1 cellular context compared by ENCODE assay signal in the genomic region with DNA sequence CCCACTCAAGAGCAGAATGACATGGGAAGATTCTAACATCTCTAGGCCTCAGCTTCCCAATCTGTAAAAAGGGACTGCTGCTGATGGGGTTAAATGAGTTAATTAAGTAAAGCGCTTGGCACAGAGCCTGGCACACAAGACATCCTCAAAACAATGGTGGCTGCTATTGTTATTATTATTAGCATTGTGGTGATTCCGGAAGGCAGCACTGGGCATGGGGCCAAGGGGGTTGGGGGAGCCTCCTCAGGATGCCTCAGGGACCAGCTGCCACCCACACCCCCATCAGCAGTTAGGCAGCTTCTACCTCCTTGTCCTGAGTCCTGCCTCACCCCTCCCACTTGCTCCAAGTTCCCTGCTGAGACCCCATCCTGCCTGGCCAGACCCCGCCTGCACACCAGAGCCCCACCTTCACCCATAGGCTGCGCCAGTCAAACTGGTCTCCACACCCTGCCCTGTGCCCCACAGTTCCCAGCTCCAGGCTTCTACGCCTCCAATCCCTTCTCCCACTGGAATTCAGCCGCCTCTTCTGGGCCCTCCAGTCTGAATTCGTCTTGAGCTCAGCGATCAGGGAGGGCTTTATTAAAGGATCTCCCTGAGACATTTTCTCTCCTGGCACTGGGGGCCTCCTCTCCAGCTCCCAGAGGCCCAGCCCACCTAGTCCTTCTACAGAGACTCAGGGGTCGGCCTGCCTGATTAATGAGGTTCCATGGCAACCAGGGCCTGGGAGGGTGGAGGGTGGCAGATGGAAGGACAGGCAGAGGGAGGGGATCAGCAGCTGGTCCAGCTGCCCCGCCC.
TF ChIP-seq lines count a peak whose summit lies in the region.

No MANE protein-coding gene starts in this region.

TF ChIP-seq in GM12878, 131 proteins besides CTCF, POLR2A, EP300 and RAD21:
- TF ChIP-seq, protein P1, sequence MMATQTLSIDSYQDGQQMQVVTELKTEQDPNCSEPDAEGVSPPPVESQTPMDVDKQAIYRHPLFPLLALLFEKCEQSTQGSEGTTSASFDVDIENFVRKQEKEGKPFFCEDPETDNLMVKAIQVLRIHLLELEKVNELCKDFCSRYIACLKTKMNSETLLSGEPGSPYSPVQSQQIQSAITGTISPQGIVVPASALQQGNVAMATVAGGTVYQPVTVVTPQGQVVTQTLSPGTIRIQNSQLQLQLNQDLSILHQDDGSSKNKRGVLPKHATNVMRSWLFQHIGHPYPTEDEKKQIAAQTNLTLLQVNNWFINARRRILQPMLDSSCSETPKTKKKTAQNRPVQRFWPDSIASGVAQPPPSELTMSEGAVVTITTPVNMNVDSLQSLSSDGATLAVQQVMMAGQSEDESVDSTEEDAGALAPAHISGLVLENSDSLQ (IDR thresholded peaks at IDR 0.05): 0 out of 2 replicates have a peak, but pooled peaks have one; percentile 21
- no peak for TF ChIP-seq CBX5 (IDR thresholded peaks at IDR 0.05; ENCODE audit: low read depth)
- TF ChIP-seq IKZF2 (IDR thresholded peaks at IDR 0.05): 0 out of 4 replicates have a peak, but pooled peaks of 1 of the 2 experiments have one; percentile 12
